In the genomic region with DNA sequence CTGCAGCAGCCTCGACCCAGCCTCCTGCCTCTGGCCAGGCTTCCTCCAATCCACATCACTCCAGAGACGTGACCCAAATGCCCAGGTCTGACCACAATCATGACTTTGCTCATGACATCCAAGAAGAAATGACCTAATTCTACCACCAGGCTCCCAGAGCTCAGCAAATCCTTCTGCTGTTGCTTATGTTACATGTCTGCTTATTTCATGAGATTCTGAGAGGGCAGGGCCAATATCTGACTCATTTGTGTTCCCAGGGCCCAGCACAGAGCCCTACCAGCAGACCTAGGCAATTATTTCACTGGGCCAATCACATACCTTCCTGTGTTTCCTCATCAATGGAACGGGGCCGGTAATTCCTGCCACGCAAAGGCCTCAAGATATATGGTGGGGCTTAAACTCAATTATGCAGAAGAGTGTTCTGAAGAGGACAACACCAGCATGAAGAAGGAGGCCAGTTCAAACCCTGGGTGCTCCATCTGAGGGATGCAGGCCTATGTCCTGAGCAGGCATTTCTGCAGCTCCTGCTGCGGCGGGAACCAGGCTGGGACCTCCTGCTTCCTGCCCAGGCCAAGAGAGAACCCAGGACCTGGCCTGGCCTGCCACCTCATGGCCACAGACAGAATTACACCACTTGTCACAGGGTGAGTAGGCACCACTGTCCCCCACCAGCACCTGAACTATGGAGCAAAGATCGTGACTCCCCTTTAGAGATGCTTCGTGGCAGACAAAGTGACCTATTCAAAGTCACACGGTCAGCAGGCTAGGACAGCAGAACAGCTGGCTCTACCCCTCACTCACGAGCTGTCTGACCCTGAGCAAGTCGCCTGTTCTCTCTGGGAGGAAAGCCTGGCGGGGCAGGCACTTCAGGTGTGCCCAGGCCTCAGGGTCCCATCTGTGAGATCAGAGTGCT, we compare ENCODE assay signal across 8 cellular contexts. TPM values are rescaled to one million over a fixed set of nuclear protein-coding genes. Genes with fewer than 3 reads are reported as not detected.
A peak's percentile ranks its signal among the peaks of the same experiment; 100 is the strongest.
DNase-seq lines count a peak whose midpoint lies in the region; ATAC-seq, FAIRE-seq and TF ChIP-seq lines count a peak whose summit lies in the region.

No MANE protein-coding gene starts in this region.

- H3K4me3 ChIP-seq in mucosa of descending colon, result no peak overlapping the region

- TF ChIP-seq CTCF in GM12874 (IDR thresholded peaks at IDR 0.05; ENCODE audit: insufficient read depth, low read depth, low read length), result peak; percentile 93
- peak; percentile 67 for TF ChIP-seq CTCF in mucosa of descending colon (IDR thresholded peaks at IDR 0.05)

- intact Hi-C loops in mucosa of descending colon (cut with DNase I, micrococcal nuclease), result loop anchor here (5.0 to 10.0 kb wide), 3 partner anchors 196 to 249 kb away; a partner anchor contains a TSS

- peaks cover 27% of the 10 kb centered on the region for H3K4me1 ChIP-seq in mucosa of descending colon (ENCODE audit: low read depth)

- DNase-seq in NCI-H82 treated with DMSO at 0.1 percent for 48 hours (lab: John Stamatoyannopoulos, UW; ENCODE audit: unreplicated experiment) (peak; percentile 25), mucosa of descending colon (peak; percentile 90 to 93 (median 93))
- peak in 2 of 3 experiments; percentile 54 to 60 for DNase-seq in activated CD8-positive, alpha-beta memory T cell treated with anti-CD3 and anti-CD28 coated beads for 48 hours (ENCODE audit: low read depth in 2 of 3, low spot score in 2 of 3)
- DNase-seq in stimulated activated CD8-positive, alpha-beta memory T cell treated with anti-CD3 and anti-CD28 coated beads, Interleukin-2, amount 100 ng/mL, for 1 hour (ENCODE audit: low read depth in 2 of 2), result peak; percentile 66 to 70

- H3K36me3 ChIP-seq in mucosa of descending colon (ENCODE audit: low read depth), result no peaks in the 10 kb centered on the region

- peak; percentile 54 for FAIRE-seq in endometrium (lab: Jason Lieb, UNC)

- no peaks in the 10 kb centered on the region for H3K9me3 ChIP-seq in mucosa of descending colon

- ATAC-seq in HG03139 (IDR thresholded peaks at IDR 0.05; ENCODE audit: unreplicated experiment) (peak; percentile 26), mucosa of descending colon (peak; percentile 82), GM19328 (IDR thresholded peaks at IDR 0.05; ENCODE audit: unreplicated experiment) (no peak)

RNA-seq across cellular contexts. Expression of a gene that starts 5.8 kb away (rescaled TPM):
- 10 to 100 TPM in 1 of 3 donors, 1 to 10 TPM in 2; 3.2 to 18.8 (median 7.5) TPM for total RNA-seq in mucosa of descending colon

RNA-seq across cellular contexts. Expression of a gene that starts 14.5 kb away (rescaled TPM):
- total RNA-seq in mucosa of descending colon, result under 1 TPM; 0.22 to 0.94 (median 0.55) TPM

RNA-seq across cellular contexts. Expression of a gene that starts 26.2 kb away (rescaled TPM):
- total RNA-seq in mucosa of descending colon, result not detected

RNA-seq across cellular contexts. Expression of a gene that starts 28.1 kb away (rescaled TPM):
- total RNA-seq in mucosa of descending colon, result 1 to 10 TPM in 1 of 3 donors, under 1 TPM in 2; 0.23 to 1.6 (median 0.41) TPM

Comparison
In these comparisons a context has a peak if more than half of its experiments do, and no peak if none do; other contexts are left out.
1. DNase-seq: peak in every context shown above with its lines; median percentile 93 in mucosa of descending colon; 68 in stimulated activated CD8-positive, alpha-beta memory T cell treated with anti-CD3 and anti-CD28 coated beads, Interleukin-2, amount 100 ng/mL, for 1 hour; 57 in activated CD8-positive, alpha-beta memory T cell treated with anti-CD3 and anti-CD28 coated beads for 48 hours; 25 in NCI-H82 treated with DMSO at 0.1 percent for 48 hours.